ENCODE assay signal across 5 cellular contexts in genomic region chr1:833226-833625, GRCh38.
DNase-seq lines count a peak whose midpoint lies in the region; ATAC-seq and TF ChIP-seq lines count a peak whose summit lies in the region.
"Not testable (repeated sequence)": the region's sequence is repeated elsewhere in the genome, so short reads cannot be mapped to it uniquely, and the experiment has no call there.

No MANE protein-coding gene starts in this region.

- not testable (repeated sequence) for ATAC-seq in T-helper 17 cell; stimulated activated effector memory CD8-positive, alpha-beta T cell treated with anti-CD3 and anti-CD28 coated beads, Interleukin-12 subunit alpha, Interleukin-12 subunit beta, amount 100 ng/mL, for 72 hours

- not testable (repeated sequence) for DNase-seq in T-helper 17 cell; endothelial cell (ENCODE audit: low spot score); right atrium auricular region (ENCODE audit: low spot score); stimulated activated effector memory CD8-positive, alpha-beta T cell treated with anti-CD3 and anti-CD28 coated beads, Interleukin-12 subunit alpha, Interleukin-12 subunit beta, amount 100 ng/mL, for 72 hours (ENCODE audit: low spot score in 2 of 2)
- DNase-seq in renal cortical epithelial cell (ENCODE audit: low read depth) = peak; percentile 31

- not testable (repeated sequence) for H3K4me3 ChIP-seq in right atrium auricular region

- peaks cover 15% of the 10 kb centered on the region for H3K4me1 Mint-ChIP-seq in T-helper 17 cell
- H3K4me1 Mint-ChIP-seq in endothelial cell (ENCODE audit: unreplicated experiment) = peaks cover 32% of the 10 kb centered on the region
- peaks cover 24% of the 10 kb centered on the region for H3K4me1 Mint-ChIP-seq in stimulated activated effector memory CD8-positive, alpha-beta T cell treated with anti-CD3 and anti-CD28 coated beads, Interleukin-12 subunit alpha, Interleukin-12 subunit beta, amount 100 ng/mL, for 72 hours

- H3K36me3 ChIP-seq in right atrium auricular region = not testable (repeated sequence)

- peak overlapping the region; percentile 64 to 72 for H3K27ac ChIP-seq in right atrium auricular region

- not testable (repeated sequence) for H3K4me3 Mint-ChIP-seq in T-helper 17 cell; stimulated activated effector memory CD8-positive, alpha-beta T cell treated with anti-CD3 and anti-CD28 coated beads, Interleukin-12 subunit alpha, Interleukin-12 subunit beta, amount 100 ng/mL, for 72 hours
- H3K4me3 Mint-ChIP-seq in endothelial cell (ENCODE audit: unreplicated experiment) = peak overlapping the region; percentile 72

- H3K36me3 Mint-ChIP-seq in T-helper 17 cell (ENCODE audit: low read depth) = not testable (repeated sequence)
- H3K36me3 Mint-ChIP-seq in endothelial cell (ENCODE audit: low read depth, unreplicated experiment) = peaks cover 27% of the 10 kb centered on the region
- peaks cover 43% of the 10 kb centered on the region for H3K36me3 Mint-ChIP-seq in stimulated activated effector memory CD8-positive, alpha-beta T cell treated with anti-CD3 and anti-CD28 coated beads, Interleukin-12 subunit alpha, Interleukin-12 subunit beta, amount 100 ng/mL, for 72 hours

- not testable (repeated sequence) for H3K9me3 ChIP-seq in T-helper 17 cell (ENCODE audit: control insufficient read depth, low read length, poor library complexity, severe bottlenecking); right atrium auricular region

- H3K27me3 Mint-ChIP-seq in T-helper 17 cell; endothelial cell (ENCODE audit: unreplicated experiment): not testable (repeated sequence)

- H3K4me1 ChIP-seq in right atrium auricular region = peaks cover 0 to 17% of the 10 kb centered on the region in 2 donors

- H3K27ac Mint-ChIP-seq in T-helper 17 cell (peak overlapping the region; percentile 60), endothelial cell (ENCODE audit: unreplicated experiment) (peak overlapping the region; percentile 45)
- peak overlapping the region; percentile 35 for H3K27ac Mint-ChIP-seq in stimulated activated effector memory CD8-positive, alpha-beta T cell treated with anti-CD3 and anti-CD28 coated beads, Interleukin-12 subunit alpha, Interleukin-12 subunit beta, amount 100 ng/mL, for 72 hours

- TF ChIP-seq CTCF in endothelial cell (IDR thresholded peaks at IDR 0.05; ENCODE audit: unreplicated experiment); right atrium auricular region (IDR thresholded peaks at IDR 0.05): not testable (repeated sequence)

- not testable (repeated sequence) for H3K9me3 Mint-ChIP-seq in endothelial cell (ENCODE audit: unreplicated experiment); stimulated activated effector memory CD8-positive, alpha-beta T cell treated with anti-CD3 and anti-CD28 coated beads, Interleukin-12 subunit alpha, Interleukin-12 subunit beta, amount 100 ng/mL, for 72 hours

- not testable (repeated sequence) for H3K27me3 ChIP-seq in right atrium auricular region
